16 cellular contexts compared by ENCODE assay signal in genomic region chr4:73193155-73193554, GRCh38.
DNase-seq lines count a peak whose midpoint lies in the region; ATAC-seq and TF ChIP-seq lines count a peak whose summit lies in the region.
"Had no signal": no experiment of that assay in that cellular context is flagged by ENCODE, and none has a peak within 500 bp of the region (broad histone marks: within the 10 kb centered on the region; RNA-seq: fewer than 3 reads in every experiment).

No MANE protein-coding gene starts in this region.

- POLR2A ChIA-PET in activated B cell treated with CpG ODN at 0.5 μM for 24 hours (lab: Charles Lee) = no interaction called here
- POLR2A ChIA-PET in MCF 10A (lab: Yijun Ruan, JAX) = interaction anchor here (0.5 to 1.9 kb wide), 6 partner anchors 20 to 1019 kb away, joined by 3 to 8 read pairs (median 4); partner anchors contain the start of genes ANKRD17 and COX18

- H3K27ac Mint-ChIP-seq in activated B cell treated with CpG ODN at 0.5 μM for 24 hours (peak overlapping the region; percentile 19), MCF 10A (ENCODE audit: low read depth, unreplicated experiment) (no peak overlapping the region)
- H3K27ac Mint-ChIP-seq: CD4-positive, alpha-beta T cell had no signal

- H3K27me3 Mint-ChIP-seq in activated B cell treated with CpG ODN at 0.5 μM for 24 hours (no peaks in the 10 kb centered on the region), MCF 10A (ENCODE audit: insufficient read depth, unreplicated experiment) (no peaks in the 10 kb centered on the region)
- H3K27me3 Mint-ChIP-seq: CD4-positive, alpha-beta T cell had no signal

- intact Hi-C loops in activated B cell treated with CpG ODN at 0.5 μM for 24 hours (cut with micrococcal nuclease) (loop anchor here (1.0 to 5.0 kb wide), 3 partner anchors 12 to 41 kb away; no protein-coding TSS in a partner anchor), MCF 10A (cut with micrococcal nuclease) (no loop called here)

- ATAC-seq in GM18508 (IDR thresholded peaks at IDR 0.05; ENCODE audit: insufficient read depth, unreplicated experiment) = peak; percentile 46
- ATAC-seq in GM21390 (IDR thresholded peaks at IDR 0.05; ENCODE audit: unreplicated experiment) = peak; percentile 70
- peak; percentile 65 for ATAC-seq in HG03064 (IDR thresholded peaks at IDR 0.05; ENCODE audit: low read depth, unreplicated experiment)
- ATAC-seq in activated B cell treated with CpG ODN at 0.5 μM for 24 hours (ENCODE audit: low read depth) = peak; percentile 56
- ATAC-seq: gastroesophageal sphincter, left ventricle myocardium superior, psoas muscle, Right ventricle myocardium inferior had no signal

- H3K4me1 Mint-ChIP-seq in activated B cell treated with CpG ODN at 0.5 μM for 24 hours = peaks cover 32% of the 10 kb centered on the region
- H3K4me1 Mint-ChIP-seq in MCF 10A (ENCODE audit: insufficient read depth, unreplicated experiment) = peaks cover 6% of the 10 kb centered on the region

- CTCF ChIA-PET in activated B cell treated with CpG ODN at 0.5 μM for 24 hours (lab: Charles Lee) = no interaction called here
- CTCF ChIA-PET in MCF 10A (lab: Yijun Ruan, JAX) = interaction anchor here (0.6 kb wide), 1 partner anchor 66 kb away, joined by 4 read pairs; no protein-coding TSS in a partner anchor

- BruUV-seq in MCF 10A (replicated peaks; lab: Mats Ljungman, UMichigan) = no TSS peak

- TF ChIP-seq CTCF in activated B cell treated with CpG ODN at 0.5 μM for 24 hours (IDR thresholded peaks at IDR 0.05) = no peak
- TF ChIP-seq CTCF in MCF 10A (IDR thresholded peaks at IDR 0.05; ENCODE audit: unreplicated experiment) = no peak

- H3K9me3 Mint-ChIP-seq in activated B cell treated with CpG ODN at 0.5 μM for 24 hours (peaks cover 2% of the 10 kb centered on the region), MCF 10A (ENCODE audit: unreplicated experiment) (no peaks in the 10 kb centered on the region)
- H3K9me3 Mint-ChIP-seq: CD4-positive, alpha-beta T cell had no signal

- H3K4me3 Mint-ChIP-seq in activated B cell treated with CpG ODN at 0.5 μM for 24 hours (peak overlapping the region; percentile 53), MCF 10A (ENCODE audit: unreplicated experiment) (no peak overlapping the region)
- H3K4me3 Mint-ChIP-seq: CD4-positive, alpha-beta T cell had no signal

- peaks cover 15% of the 10 kb centered on the region for H3K36me3 Mint-ChIP-seq in activated B cell treated with CpG ODN at 0.5 μM for 24 hours (ENCODE audit: low read depth)
- H3K36me3 Mint-ChIP-seq in MCF 10A (ENCODE audit: insufficient read depth, unreplicated experiment) = peaks cover 22% of the 10 kb centered on the region

- DNase-seq in activated B cell treated with CpG ODN at 0.5 μM for 24 hours = no peak
- no peak for DNase-seq in NCI-H146 (lab: John Stamatoyannopoulos, UW)
- DNase-seq in hepatic stellate cell (ENCODE audit: low spot score) = no peak
- DNase-seq in MCF 10A (ENCODE audit: unreplicated experiment) = no peak
- no peak for DNase-seq in NCI-H2081 (lab: John Stamatoyannopoulos, UW)
- DNase-seq: activated CD4-positive, CD25-positive, alpha-beta regulatory T cell treated with anti-CD3 and anti-CD28 coated beads, Interleukin-2, amount 50 U/mL, for 72 hours; activated gamma-delta T cell; CD4-positive, alpha-beta T cell; colonic mucosa; left ventricle myocardium superior; psoas muscle had no signal
